In genomic region chr5:56620903-56621680, GRCh38 we compare ENCODE assay signal across 26 cellular contexts.
DNase-seq lines count a peak whose midpoint lies in the region; ATAC-seq and TF ChIP-seq lines count a peak whose summit lies in the region.
"Had no signal": no experiment of that assay in that cellular context is flagged by ENCODE, and none has a peak within 500 bp of the region (broad histone marks: within the 10 kb centered on the region; RNA-seq: fewer than 3 reads in every experiment).

No MANE protein-coding gene starts in this region.

- intact Hi-C loops in ascending aorta (cut with DNase I), result no loop called here
- intact Hi-C loops in gastrocnemius medialis (cut with DNase I; ENCODE audit: low total_unique reads), result no loop called here

- H3K4me1 ChIP-seq in ascending aorta (no peaks in the 10 kb centered on the region), gastrocnemius medialis (no peaks in the 10 kb centered on the region)

- peaks cover 0 to 15% of the 10 kb centered on the region in 2 donors for H3K9me3 ChIP-seq in ascending aorta
- no peaks in the 10 kb centered on the region for H3K9me3 ChIP-seq in gastrocnemius medialis
- H3K9me3 ChIP-seq: ovary, SK-N-SH, thyroid gland had no signal

- no peaks in the 10 kb centered on the region for H3K36me3 ChIP-seq in ascending aorta
- no peaks in the 10 kb centered on the region for H3K36me3 ChIP-seq in gastrocnemius medialis
- H3K36me3 ChIP-seq: ovary, thyroid gland had no signal

- in situ Hi-C loops in gastrocnemius medialis (cut with MboI; ENCODE audit: low sequenced_read_pairs in 4 of 4), result no loop called here

- TF ChIP-seq CTCF in ascending aorta (IDR thresholded peaks at IDR 0.05) (no peak), gastrocnemius medialis (IDR thresholded peaks at IDR 0.05 in 4 of 5, conservative IDR thresholded peaks at IDR 0.05 in 1 of 5) (no peak)

- peak; percentile 90 for DNase-seq in EH (ENCODE audit: low read depth)
- peak; percentile 39 for DNase-seq in HS-5 (ENCODE audit: low read depth)
- DNase-seq in dermis blood vessel endothelial cell, result peak; percentile 79
- DNase-seq in pulmonary artery endothelial cell (ENCODE audit: low read depth, low spot score), result peak; percentile 41
- no peak for DNase-seq in ascending aorta (ENCODE audit: low spot score in 2 of 2)
- DNase-seq in gastrocnemius medialis, result no peak
- DNase-seq: activated CD4-positive, alpha-beta T cell treated with anti-CD3 and anti-CD28 coated beads for 36 hours; activated CD8-positive, alpha-beta memory T cell treated with anti-CD3 and anti-CD28 coated beads for 24 hours; activated naive CD4-positive, alpha-beta T cell treated with anti-CD3 and anti-CD28 coated beads for 36 hours; activated T-cell treated with anti-CD3 and anti-CD28 coated beads, Interleukin-2, amount 50 U/mL, for 48 hours; amniotic stem cell; central memory CD4-positive, alpha-beta T cell; foreskin melanocyte; GDM1; hypothalamus; midbrain; NCI-H1092 treated with DMSO at 0.1 percent for 48 hours; NCI-H187 treated with DMSO at 0.1 percent for 48 hours; NCI-H82; ovary; RPMI8226; SK-N-SH; T-helper 2 cell; thyroid gland had no signal

- no peak overlapping the region for H3K4me3 ChIP-seq in ascending aorta
- H3K4me3 ChIP-seq in gastrocnemius medialis, result no peak overlapping the region
- H3K4me3 ChIP-seq: ovary, thyroid gland had no signal

- H3K27me3 ChIP-seq in ascending aorta (no peaks in the 10 kb centered on the region), gastrocnemius medialis (no peaks in the 10 kb centered on the region)
- H3K27me3 ChIP-seq: ovary, thyroid gland had no signal

- H3K27ac ChIP-seq in ascending aorta (no peak overlapping the region), gastrocnemius medialis (no peak overlapping the region)
- H3K27ac ChIP-seq: ovary, thyroid gland had no signal

- TF ChIP-seq POLR2A in gastrocnemius medialis (IDR thresholded peaks at IDR 0.05), result no peak

- ATAC-seq in HG03045 (IDR thresholded peaks at IDR 0.05; ENCODE audit: unreplicated experiment), result no peak
- no peak for ATAC-seq in gastrocnemius medialis
- ATAC-seq: activated CD4-positive, alpha-beta T cell treated with anti-CD3 and anti-CD28 coated beads for 36 hours; natural killer cell treated with Interleukin-12 subunit alpha and Interleukin-12 subunit beta and Interleukin-15 and Interleukin-18, amount 100 ng/mL, for 72 hours had no signal

Comparison
In these comparisons a context has a peak if more than half of its experiments do, and no peak if none do; other contexts are left out.
1. DNase-seq: peak in EH (single experiment), HS-5 (single experiment), dermis blood vessel endothelial cell (single experiment) and pulmonary artery endothelial cell (single experiment); none in ascending aorta (0 of 2) and gastrocnemius medialis (0 of 2).